In genomic region chr3:187870360-187871203, GRCh38 we compare ENCODE assay signal across 15 cellular contexts.
DNase-seq lines count a peak whose midpoint lies in the region; ATAC-seq lines count a peak whose summit lies in the region.
"Had no signal": no experiment of that assay in that cellular context is flagged by ENCODE, and none has a peak within 500 bp of the region (broad histone marks: within the 10 kb centered on the region; RNA-seq: fewer than 3 reads in every experiment).

No MANE protein-coding gene starts in this region.

- no peaks in the 10 kb centered on the region for H3K9me3 ChIP-seq in MG63
- H3K9me3 ChIP-seq: Peyer's patch had no signal

- no peak overlapping the region for H3K4me3 Mint-ChIP-seq in activated naive CD4-positive, alpha-beta T cell treated with anti-CD3 and anti-CD28 coated beads, Interleukin-2, amount 50 U/mL, for 24 hours
- no peak overlapping the region for H3K4me3 Mint-ChIP-seq in stimulated activated memory B cell treated with anti-CD40 and anti-IgM and Interleukin-4, amounts not matched to agents 10 μg/mL and 1 μg/mL and 100 μg/mL, for 72 hours
- H3K4me3 Mint-ChIP-seq: immature natural killer cell; natural killer cell treated with Interleukin-12 subunit alpha and Interleukin-12 subunit beta and Interleukin-15 and Interleukin-18, amount 100 ng/mL, for 72 hours had no signal

- H3K27ac Mint-ChIP-seq in activated naive CD4-positive, alpha-beta T cell treated with anti-CD3 and anti-CD28 coated beads, Interleukin-2, amount 50 U/mL, for 24 hours = peak overlapping the region; percentile 7
- H3K27ac Mint-ChIP-seq in stimulated activated memory B cell treated with anti-CD40 and anti-IgM and Interleukin-4, amounts not matched to agents 10 μg/mL and 1 μg/mL and 100 μg/mL, for 72 hours = peak overlapping the region; percentile 17
- H3K27ac Mint-ChIP-seq: natural killer cell treated with Interleukin-12 subunit alpha and Interleukin-12 subunit beta and Interleukin-15 and Interleukin-18, amount 100 ng/mL, for 72 hours had no signal

- H3K9me3 Mint-ChIP-seq in activated naive CD4-positive, alpha-beta T cell treated with anti-CD3 and anti-CD28 coated beads, Interleukin-2, amount 50 U/mL, for 24 hours = no peaks in the 10 kb centered on the region
- H3K9me3 Mint-ChIP-seq in stimulated activated memory B cell treated with anti-CD40 and anti-IgM and Interleukin-4, amounts not matched to agents 10 μg/mL and 1 μg/mL and 100 μg/mL, for 72 hours = no peaks in the 10 kb centered on the region
- H3K9me3 Mint-ChIP-seq: immature natural killer cell; natural killer cell treated with Interleukin-12 subunit alpha and Interleukin-12 subunit beta and Interleukin-15 and Interleukin-18, amount 100 ng/mL, for 72 hours had no signal

- DNase-seq in activated naive CD4-positive, alpha-beta T cell treated with anti-CD3 and anti-CD28 coated beads, Interleukin-2, amount 50 U/mL, for 16 hours = no peak
- DNase-seq in MG63 (peak; percentile 13), NCI-H524 (lab: John Stamatoyannopoulos, UW) (no peak), H4 (ENCODE audit: low spot score) (no peak), GM03348 (ENCODE audit: low spot score) (no peak)
- DNase-seq: activated effector memory CD4-positive, alpha-beta T cell treated with Interleukin-2 at 50 U/mL for 16 hours; DND-41; immature natural killer cell; NCI-H2171; Peyer's patch; T1000 had no signal

- H3K27me3 Mint-ChIP-seq in activated naive CD4-positive, alpha-beta T cell treated with anti-CD3 and anti-CD28 coated beads, Interleukin-2, amount 50 U/mL, for 24 hours = no peaks in the 10 kb centered on the region
- H3K27me3 Mint-ChIP-seq in stimulated activated memory B cell treated with anti-CD40 and anti-IgM and Interleukin-4, amounts not matched to agents 10 μg/mL and 1 μg/mL and 100 μg/mL, for 72 hours = no peaks in the 10 kb centered on the region
- H3K27me3 Mint-ChIP-seq: natural killer cell treated with Interleukin-12 subunit alpha and Interleukin-12 subunit beta and Interleukin-15 and Interleukin-18, amount 100 ng/mL, for 72 hours had no signal

- H3K4me3 ChIP-seq in MG63 = no peak overlapping the region
- H3K4me3 ChIP-seq: Peyer's patch had no signal

- H3K36me3 ChIP-seq in MG63 = no peaks in the 10 kb centered on the region
- H3K36me3 ChIP-seq: Peyer's patch had no signal

- no peaks in the 10 kb centered on the region for H3K36me3 Mint-ChIP-seq in activated naive CD4-positive, alpha-beta T cell treated with anti-CD3 and anti-CD28 coated beads, Interleukin-2, amount 50 U/mL, for 24 hours
- no peaks in the 10 kb centered on the region for H3K36me3 Mint-ChIP-seq in stimulated activated memory B cell treated with anti-CD40 and anti-IgM and Interleukin-4, amounts not matched to agents 10 μg/mL and 1 μg/mL and 100 μg/mL, for 72 hours
- H3K36me3 Mint-ChIP-seq: immature natural killer cell; natural killer cell treated with Interleukin-12 subunit alpha and Interleukin-12 subunit beta and Interleukin-15 and Interleukin-18, amount 100 ng/mL, for 72 hours had no signal

- no peaks in the 10 kb centered on the region for H3K4me1 Mint-ChIP-seq in activated naive CD4-positive, alpha-beta T cell treated with anti-CD3 and anti-CD28 coated beads, Interleukin-2, amount 50 U/mL, for 24 hours
- peaks cover 14% of the 10 kb centered on the region for H3K4me1 Mint-ChIP-seq in stimulated activated memory B cell treated with anti-CD40 and anti-IgM and Interleukin-4, amounts not matched to agents 10 μg/mL and 1 μg/mL and 100 μg/mL, for 72 hours

- H3K27me3 ChIP-seq in MG63 = no peaks in the 10 kb centered on the region
- H3K27me3 ChIP-seq: Peyer's patch had no signal

- ATAC-seq in HG02763 (IDR thresholded peaks at IDR 0.05; ENCODE audit: unreplicated experiment) = peak; percentile 51
- ATAC-seq in stimulated activated memory B cell treated with anti-CD40 and anti-IgM and Interleukin-4, amounts not matched to agents 10 μg/mL and 1 μg/mL and 100 μg/mL, for 72 hours = peak; percentile 92
